Comparison of ENCODE assay signal across 12 cellular contexts in genomic region chr16:88638323-88639230, GRCh38. TPM values are rescaled to one million over a fixed set of nuclear protein-coding genes. Genes with fewer than 3 reads are reported as not detected.
DNase-seq lines count a peak whose midpoint lies in the region; ATAC-seq, FAIRE-seq and TF ChIP-seq lines count a peak whose summit lies in the region.
"Had no signal": no experiment of that assay in that cellular context is flagged by ENCODE, and none has a peak within 500 bp of the region (broad histone marks: within the 10 kb centered on the region; RNA-seq: fewer than 3 reads in every experiment).

Gene IL17C (plus strand): TSS chr16:88638572. CDS start chr16:88638642, 70 bp downstream.

- no peaks in the 10 kb centered on the region for H3K9me3 Mint-ChIP-seq in CD8-positive, alpha-beta T cell
- no peaks in the 10 kb centered on the region for H3K9me3 Mint-ChIP-seq in H9

- H3K79me2 ChIP-seq in H9 (ENCODE audit: insufficient read depth, low read length), result no peaks in the 10 kb centered on the region
- H3K79me2 ChIP-seq in OCI-LY1 (ENCODE audit: insufficient read depth, low read length), result no peaks in the 10 kb centered on the region

- no peak within 1 kb of the TSS for H3K56ac ChIP-seq in H9 (ENCODE audit: insufficient read length, low read depth, low read length)

- no peak for TF ChIP-seq EP300 in esophagus muscularis mucosa (IDR thresholded peaks at IDR 0.05)

- H3K36me3 Mint-ChIP-seq in CD8-positive, alpha-beta T cell, result peaks cover 9% of the 10 kb centered on the region
- H3K36me3 Mint-ChIP-seq in H9 (ENCODE audit: insufficient read depth in 1 of 3, low read depth in 3 of 3), result peaks cover 0 to 4% (median 3%) of the 10 kb centered on the region in 3 experiments; a peak in 4 of 7 replicates

- WGBS in H9 (ENCODE audit: extremely low coverage, insufficient read length, low lambda C conversion rate), result no CpG with 5 or more reads among the region's 27 CpGs
- 48% methylated on average over 16 of the region's 27 CpGs for WGBS in esophagus muscularis mucosa

- no peak for TF ChIP-seq CTCF in CD8-positive, alpha-beta T cell (IDR thresholded peaks at IDR 0.05)
- TF ChIP-seq CTCF in H9 (conservative IDR thresholded peaks at IDR 0.05) (no peak), OCI-LY1 (IDR thresholded peaks at IDR 0.05; ENCODE audit: low read length) (no peak), esophagus muscularis mucosa (IDR thresholded peaks at IDR 0.05) (no peak)

- no peak within 1 kb of the TSS for H2AK5ac ChIP-seq in H9 (ENCODE audit: insufficient read length, low read length)

- H3K23me2 ChIP-seq in H9 (ENCODE audit: insufficient read length, low read depth, low read length, poor library complexity, severe bottlenecking), result peaks cover 15% of the 10 kb centered on the region

- no peaks in the 10 kb centered on the region for H3F3A ChIP-seq in OCI-LY1 (ENCODE audit: insufficient read depth, low read length)

- H2AFZ ChIP-seq in H9 (ENCODE audit: low read length) (no peak within 1 kb of the TSS), OCI-LY1 (ENCODE audit: low read length) (no peak within 1 kb of the TSS)

- ATAC-seq in CD8-positive, alpha-beta T cell, result no peak

- peaks cover 42% of the 10 kb centered on the region for H3K4me1 Mint-ChIP-seq in CD8-positive, alpha-beta T cell (ENCODE audit: low read depth)
- H3K4me1 Mint-ChIP-seq in H9, result peaks cover 22 to 33% of the 10 kb centered on the region in 2 experiments

- no peaks in the 10 kb centered on the region for H3K9me3 ChIP-seq in CD8-positive, alpha-beta T cell (ENCODE audit: low read length)
- H3K9me3 ChIP-seq in H9 (ENCODE audit: control insufficient read depth, low read depth, low read length) (no peaks in the 10 kb centered on the region), OCI-LY1 (ENCODE audit: low read length) (no peaks in the 10 kb centered on the region), iPS-20b (ENCODE audit: insufficient read depth, low read depth, low read length) (no peaks in the 10 kb centered on the region), esophagus muscularis mucosa (no peaks in the 10 kb centered on the region)

- no peak within 1 kb of the TSS for H2BK12ac ChIP-seq in H9 (ENCODE audit: insufficient read length, low read depth, low read length)

- H3K4ac ChIP-seq in H9 (ENCODE audit: low read depth, low read length), result no peak within 1 kb of the TSS

- peaks cover 56% of the 10 kb centered on the region for H3K4me1 ChIP-seq in CD8-positive, alpha-beta T cell (ENCODE audit: insufficient read depth, low read length)
- H3K4me1 ChIP-seq in H9 (ENCODE audit: insufficient read depth, low read length) (peaks cover 4% of the 10 kb centered on the region; the same call in 1 of the 2 replicates), OCI-LY1 (ENCODE audit: insufficient read depth, low read length, severe bottlenecking) (peaks cover 45% of the 10 kb centered on the region), iPS-20b (ENCODE audit: insufficient read depth, low read length) (no peaks in the 10 kb centered on the region; the same call in 1 of the 2 replicates), esophagus muscularis mucosa (peaks cover 13 to 32% (median 16%) of the 10 kb centered on the region in 4 donors)

- H3K18ac ChIP-seq in H9 (ENCODE audit: insufficient read length, low read depth, low read length), result peak within 1 kb of the TSS; percentile 25

- H3K4me3 ChIP-seq in CD8-positive, alpha-beta T cell (ENCODE audit: low read depth, low read length), result no peak within 1 kb of the TSS
- H3K4me3 ChIP-seq in OCI-LY1 (ENCODE audit: low read depth, low read length, poor library complexity, severe bottlenecking) (no peak within 1 kb of the TSS), iPS-20b (ENCODE audit: low read length) (peak within 1 kb of the TSS; percentile 18; the same call in 1 of the 2 replicates), esophagus muscularis mucosa (no peak within 1 kb of the TSS)

- H3K27ac Mint-ChIP-seq in CD8-positive, alpha-beta T cell, result no peak within 1 kb of the TSS
- peak within 1 kb of the TSS in 2 of 3 experiments; percentile 0 to 50; a peak in 2 of 7 replicates for H3K27ac Mint-ChIP-seq in H9

- no peaks in the 10 kb centered on the region for H3K79me1 ChIP-seq in H9 (ENCODE audit: insufficient read depth, low read depth, low read length, poor library complexity, severe bottlenecking)

- H2BK20ac ChIP-seq in H9 (ENCODE audit: low read depth, low read length, poor library complexity, severe bottlenecking), result no peak within 1 kb of the TSS

- FAIRE-seq in RCC 7860 (lab: Jason Lieb, UNC), result no peak

- peaks cover 5% of the 10 kb centered on the region for H3K27me3 Mint-ChIP-seq in CD8-positive, alpha-beta T cell (ENCODE audit: low read depth)
- peaks cover 28% of the 10 kb centered on the region for H3K27me3 Mint-ChIP-seq in H9 (ENCODE audit: low read depth)

- H2BK15ac ChIP-seq in H9 (ENCODE audit: low read depth, low read length), result no peak within 1 kb of the TSS

- no peak within 1 kb of the TSS for H4K5ac ChIP-seq in H9 (ENCODE audit: insufficient read length, low read depth, low read length)

- no peak within 1 kb of the TSS for H2BK120ac ChIP-seq in H9 (ENCODE audit: low read depth, low read length, poor library complexity, severe bottlenecking)

- no peak within 1 kb of the TSS for H4K8ac ChIP-seq in H9 (replicated peaks; ENCODE audit: insufficient read length, low read depth, low read length)

- H3K9me2 ChIP-seq in OCI-LY1 (ENCODE audit: low read depth, low read length), result no peaks in the 10 kb centered on the region

- no peak within 1 kb of the TSS for H4K91ac ChIP-seq in H9 (ENCODE audit: insufficient read length, low read depth, low read length)

- peak within 1 kb of the TSS; percentile 9 for H3K4me2 ChIP-seq in H9 (ENCODE audit: insufficient read depth, insufficient read length, low read length)
- H3K4me2 ChIP-seq in OCI-LY1 (ENCODE audit: low read length), result peak within 1 kb of the TSS; percentile 23; the same call in 1 of the 2 replicates

- H3K9ac ChIP-seq in H9 (ENCODE audit: extremely low read depth, insufficient read length, low read length) (no peak within 1 kb of the TSS), OCI-LY1 (ENCODE audit: low read length) (no peak within 1 kb of the TSS; the same call in 1 of the 2 replicates), iPS-20b (ENCODE audit: low read depth, low read length) (peak within 1 kb of the TSS; percentile 27; the same call in 1 of the 2 replicates)

- no peaks in the 10 kb centered on the region for H3K36me3 ChIP-seq in CD8-positive, alpha-beta T cell (ENCODE audit: insufficient read depth, low read length)
- peaks cover 13% of the 10 kb centered on the region for H3K36me3 ChIP-seq in OCI-LY1 (ENCODE audit: insufficient read depth, low read length)
- H3K36me3 ChIP-seq in iPS-20b (ENCODE audit: insufficient read depth, low read depth, low read length), result no peaks in the 10 kb centered on the region
- peaks cover 0 to 6% (median under 1%) of the 10 kb centered on the region in 4 donors for H3K36me3 ChIP-seq in esophagus muscularis mucosa

- peak within 1 kb of the TSS; percentile 36; the same call in 1 of the 2 replicates for H3K14ac ChIP-seq in H9 (ENCODE audit: insufficient read depth, low read length)

- DNase-seq in CD8-positive, alpha-beta T cell, result no peak
- DNase-seq in H9 (peak; percentile 80), esophagus muscularis mucosa (ENCODE audit: extremely low spot score) (no peak), GM03348 (ENCODE audit: low spot score) (no peak), RCC 7860 (ENCODE audit: low spot score) (no peak)
- no peak for DNase-seq in activated CD4-positive, CD25-positive, alpha-beta regulatory T cell treated with anti-CD3 and anti-CD28 coated beads, Interleukin-2, amount 50 U/mL, for 72 hours
- DNase-seq: activated gamma-delta T cell; NCI-H2227 treated with DMSO at 0.1 percent for 48 hours; stimulated activated naive CD4-positive, alpha-beta T cell treated with Interleukin-2 at 50 U/mL for 16 hours had no signal

- H3K23ac ChIP-seq in H9 (ENCODE audit: insufficient read length, low read depth, low read length), result no peak within 1 kb of the TSS

- POLR2A ChIA-PET in CD8-positive, alpha-beta T cell (lab: Charles Lee), result interaction anchor here (1.0 to 3.2 kb wide), 3 partner anchors 11 to 65 kb away, joined by 4 to 12 read pairs (median 6); no protein-coding TSS in a partner anchor

- TF ChIP-seq POLR2A in esophagus muscularis mucosa (IDR thresholded peaks at IDR 0.05; ENCODE audit: low read depth), result no peak

- H4K20me1 ChIP-seq in H9 (ENCODE audit: control insufficient read depth, insufficient read depth, insufficient read length) (no peaks in the 10 kb centered on the region), OCI-LY1 (ENCODE audit: insufficient read depth, low read length) (no peaks in the 10 kb centered on the region)

- CTCF ChIA-PET in CD8-positive, alpha-beta T cell (lab: Charles Lee), result interaction anchor here (1.1 kb wide), 1 partner anchor 105 kb away, joined by 3 read pairs; no protein-coding TSS in a partner anchor

- no peak within 1 kb of the TSS for H3K27ac ChIP-seq in CD8-positive, alpha-beta T cell (ENCODE audit: low read depth, low read length)
- H3K27ac ChIP-seq in H9 (ENCODE audit: insufficient read length, low read depth, low read length), result no peak within 1 kb of the TSS
- peak within 1 kb of the TSS; percentile 50 for H3K27ac ChIP-seq in OCI-LY1 (ENCODE audit: low read depth, low read length, poor library complexity, severe bottlenecking)
- H3K27ac ChIP-seq in iPS-20b (ENCODE audit: low read length), result no peak within 1 kb of the TSS
- H3K27ac ChIP-seq in esophagus muscularis mucosa (replicated peaks in 1 of 4), result no peak within 1 kb of the TSS

- H2BK5ac ChIP-seq in H9 (ENCODE audit: insufficient read length, low read length), result no peak within 1 kb of the TSS

- H3T11ph ChIP-seq in H9 (ENCODE audit: low read length), result no peak within 1 kb of the TSS

- intact Hi-C loops in CD8-positive, alpha-beta T cell (cut with DNase I, micrococcal nuclease), result no loop called here
- intact Hi-C loops in esophagus muscularis mucosa (cut with DNase I), result no loop called here

- no peaks in the 10 kb centered on the region for H3K27me3 ChIP-seq in CD8-positive, alpha-beta T cell (ENCODE audit: insufficient read depth, low read length)
- no peaks in the 10 kb centered on the region for H3K27me3 ChIP-seq in H9 (ENCODE audit: insufficient read depth, low read length)
- peaks cover 16% of the 10 kb centered on the region for H3K27me3 ChIP-seq in OCI-LY1 (ENCODE audit: insufficient read depth, low read length)
- H3K27me3 ChIP-seq in iPS-20b (ENCODE audit: insufficient read depth, low read length), result peaks cover 44% of the 10 kb centered on the region
- peaks cover 0 to 79% (median 24%) of the 10 kb centered on the region in 4 donors for H3K27me3 ChIP-seq in esophagus muscularis mucosa

- peak within 1 kb of the TSS; percentile 37 for H3K4me3 Mint-ChIP-seq in CD8-positive, alpha-beta T cell
- H3K4me3 Mint-ChIP-seq in H9, result peak within 1 kb of the TSS in 1 of 2 experiments; percentile 32; a peak in 2 of 5 replicates

RNA-seq across cellular contexts. Expression of gene IL17C, which starts in this region (rescaled TPM):
- total RNA-seq in CD8-positive, alpha-beta T cell, result under 1 TPM; 0.56 to 0.81 TPM
- total RNA-seq in H9 (2021) (0.29 and 0.31 TPM in 2 replicates), esophagus muscularis mucosa (not detected)
- total RNA-seq: dermis microvascular lymphatic vessel endothelial cell had no signal

Comparison
In these comparisons a context has a peak if more than half of its experiments do, and no peak if none do; other contexts are left out.
1. Peak in DNase-seq and H3K4me2 ChIP-seq in H9; RNA of the gene not detected or under 1 TPM.